8 cellular contexts compared by ENCODE assay signal in genomic region chr14:30874120-30874998, GRCh38. TPM values are rescaled to one million over a fixed set of nuclear protein-coding genes. Genes with fewer than 3 reads are reported as not detected.
A peak's percentile ranks its signal among the peaks of the same experiment; 100 is the strongest.
DNase-seq lines count a peak whose midpoint lies in the region; ATAC-seq and TF ChIP-seq lines count a peak whose summit lies in the region.

Gene COCH, plus strand, starts transcription at chr14:30874559. Its CDS starts 380 bp downstream, at chr14:30874939.

- peak within 1 kb of the TSS; percentile 63 for H3K4me3 Mint-ChIP-seq in endodermal cell
- peak within 1 kb of the TSS; percentile 81 to 90 (median 86) for H3K4me3 Mint-ChIP-seq in naive B cell

- intact Hi-C loops in uterus (cut with DNase I; ENCODE audit: low total_unique reads) = no loop called here

- peak; percentile 69 for DNase-seq in activated effector memory CD4-positive, alpha-beta T cell treated with anti-CD3 and anti-CD28 coated beads, Interleukin-2, amount 50 U/mL, for 16 hours
- no peak for DNase-seq in activated effector memory CD4-positive, alpha-beta T cell treated with Interleukin-2 at 50 U/mL for 16 hours
- DNase-seq in NB4 (ENCODE audit: low read depth) (peak; percentile 92), WERI-Rb-1 (peak; percentile 47), endodermal cell (peak; percentile 87), naive B cell (peak; percentile 50), uterus (no peak)

- H3K4me1 Mint-ChIP-seq in endodermal cell (peaks cover 15% of the 10 kb centered on the region), naive B cell (peaks cover 13 to 18% (median 16%) of the 10 kb centered on the region in 3 donors)

- TF ChIP-seq CTCF in NB4 (IDR thresholded peaks at IDR 0.05; ENCODE audit: low read depth, low read length) (peak; percentile 13), WERI-Rb-1 (IDR thresholded peaks at IDR 0.05; ENCODE audit: low read depth, low read length) (no peak), endodermal cell (conservative IDR thresholded peaks at IDR 0.05) (peak; percentile 72), uterus (IDR thresholded peaks at IDR 0.05) (peak in 2 of 4 experiments; percentile 8 to 25)

- H3K27me3 Mint-ChIP-seq in endodermal cell (ENCODE audit: insufficient read depth) = peaks cover 39% of the 10 kb centered on the region
- H3K27me3 Mint-ChIP-seq in naive B cell = peaks cover 26 to 38% (median 36%) of the 10 kb centered on the region in 3 donors

- TF ChIP-seq POLR2A in NB4 (IDR thresholded peaks at IDR 0.05; ENCODE audit: extremely low read depth, insufficient read length) (peak; percentile 91), uterus (IDR thresholded peaks at IDR 0.05) (no peak)

- H3K9me3 ChIP-seq in WERI-Rb-1 (ENCODE audit: severe bottlenecking) (peaks cover 8% of the 10 kb centered on the region), endodermal cell (ENCODE audit: control insufficient read depth, low read length) (no peaks in the 10 kb centered on the region), uterus (no peaks in the 10 kb centered on the region)

- H3K36me3 Mint-ChIP-seq in endodermal cell (ENCODE audit: low read depth) (peaks cover 11% of the 10 kb centered on the region), naive B cell (peaks cover 0 to 6% of the 10 kb centered on the region in 2 donors)

- no peaks in the 10 kb centered on the region for H3K9me3 Mint-ChIP-seq in endodermal cell
- no peaks in the 10 kb centered on the region for H3K9me3 Mint-ChIP-seq in naive B cell

- H3K4me1 ChIP-seq in endodermal cell (ENCODE audit: control insufficient read depth, insufficient read depth, low read length) (no peaks in the 10 kb centered on the region), uterus (peaks cover 0 to 11% of the 10 kb centered on the region in 2 donors)

- H3K27ac Mint-ChIP-seq in endodermal cell = no peak within 1 kb of the TSS
- peak within 1 kb of the TSS in 3 of 6 donors; percentile 39 to 64 (median 57) for H3K27ac Mint-ChIP-seq in naive B cell

- ATAC-seq in HG02571 (IDR thresholded peaks at IDR 0.05; ENCODE audit: unreplicated experiment) (peak; percentile 70), naive B cell (ENCODE audit: low read depth in 2 of 2) (peak; percentile 74 to 78)

- H3K27me3 ChIP-seq in WERI-Rb-1 (ENCODE audit: insufficient read depth, low read depth, severe bottlenecking) (no peaks in the 10 kb centered on the region), endodermal cell (ENCODE audit: control insufficient read depth, insufficient read depth, low read length, poor library complexity, severe bottlenecking) (peaks cover 44% of the 10 kb centered on the region), uterus (peaks cover 12 to 17% of the 10 kb centered on the region in 2 donors)

- H3K9ac ChIP-seq in endodermal cell (ENCODE audit: extremely low read depth, low read length, poor library complexity, severe bottlenecking) = peak within 1 kb of the TSS; percentile 49

- peak within 1 kb of the TSS; percentile 55 for H3K27ac ChIP-seq in WERI-Rb-1
- no peak within 1 kb of the TSS for H3K27ac ChIP-seq in endodermal cell (ENCODE audit: low read depth, low read length)
- H3K27ac ChIP-seq in uterus = no peak within 1 kb of the TSS

- 2 to 6% methylated on average over 52 to 99 of the region's 99 CpGs for WGBS in endodermal cell (ENCODE audit: insufficient coverage in 1 of 2, insufficient read length in 1 of 2), 2 experiments

- H3K36me3 ChIP-seq in WERI-Rb-1 = no peaks in the 10 kb centered on the region
- no peaks in the 10 kb centered on the region for H3K36me3 ChIP-seq in endodermal cell (ENCODE audit: control insufficient read depth, insufficient read depth, low read length)
- no peaks in the 10 kb centered on the region for H3K36me3 ChIP-seq in uterus

- H3K4me3 ChIP-seq in NB4 (ENCODE audit: low read depth, low read length) = peak within 1 kb of the TSS; percentile 78
- H3K4me3 ChIP-seq in WERI-Rb-1 (ENCODE audit: low read depth, low read length) = peak within 1 kb of the TSS; percentile 46
- peak within 1 kb of the TSS; percentile 76 for H3K4me3 ChIP-seq in endodermal cell (ENCODE audit: low read length)
- H3K4me3 ChIP-seq in uterus = peak within 1 kb of the TSS; percentile 6 to 30

RNA-seq across cellular contexts. Expression of gene COCH, which starts in this region (rescaled TPM):
- total RNA-seq in endodermal cell = 10 to 100 TPM; 59.1 to 76.2 TPM
- 13.3 TPM for polyA plus RNA-seq in endodermal cell (2013, experiment 1 of 2)
- polyA plus RNA-seq in endodermal cell (2013, experiment 2 of 2) = 9.6 TPM
- polyA plus RNA-seq in naive B cell (ENCODE audit: low read depth in 6 of 6) = 1 to 10 TPM in 5 of 6 donors, under 1 TPM in 1; 0.56 to 7.4 (median 3.4) TPM
- 1 to 10 TPM in 2 of 4 donors, under 1 TPM in 1, not detected in 1; 0.30 to 6.5 (median 1.8) TPM for total RNA-seq in uterus

Comparison
In these comparisons a context has a peak if more than half of its experiments do, and no peak if none do; other contexts are left out.
1. RNA of gene COCH (total RNA-seq): 59.1 to 76.2 TPM in endodermal cell; 0.30 to 6.5 TPM in uterus; every median in the first group is over 4 times any median in the second.
2. DNase-seq: peak in activated effector memory CD4-positive, alpha-beta T cell treated with anti-CD3 and anti-CD28 coated beads, Interleukin-2, amount 50 U/mL, for 16 hours (single experiment), NB4 (single experiment), WERI-Rb-1 (single experiment), endodermal cell (single experiment) and naive B cell (single experiment); none in activated effector memory CD4-positive, alpha-beta T cell treated with Interleukin-2 at 50 U/mL for 16 hours (single experiment) and uterus (0 of 2).
3. H3K4me3 ChIP-seq: peak in every context shown above with its lines; median percentile 78 in NB4; 76 in endodermal cell; 46 in WERI-Rb-1; 18 in uterus.